ENCODE assay signal across 10 cellular contexts in genomic region chr20:43721429-43722152, GRCh38. TPM values are rescaled to one million over a fixed set of nuclear protein-coding genes. Genes with fewer than 3 reads are reported as not detected.
DNase-seq lines count a peak whose midpoint lies in the region; ATAC-seq and TF ChIP-seq lines count a peak whose summit lies in the region.
"Had no signal": no experiment of that assay in that cellular context is flagged by ENCODE, and none has a peak within 500 bp of the region (broad histone marks: within the 10 kb centered on the region; RNA-seq: fewer than 3 reads in every experiment).

No MANE protein-coding gene starts in this region.

- intact Hi-C loops in sciatic nerve (cut with DNase I) = no loop called here

- H3K4me1 Mint-ChIP-seq in activated T-helper 17 cell treated with anti-CD3 and anti-CD28 coated beads, Interleukin-2, amount 50 U/mL, for 72 hours = no peaks in the 10 kb centered on the region

- H3K27ac Mint-ChIP-seq in activated T-helper 17 cell treated with anti-CD3 and anti-CD28 coated beads, Interleukin-2, amount 50 U/mL, for 72 hours = peak overlapping the region; percentile 12

- H3K9me3 Mint-ChIP-seq in activated T-helper 17 cell treated with anti-CD3 and anti-CD28 coated beads, Interleukin-2, amount 50 U/mL, for 72 hours = no peaks in the 10 kb centered on the region

- no peaks in the 10 kb centered on the region for H4K20me1 ChIP-seq in osteoblast (ENCODE audit: insufficient read depth, low read length)

- ATAC-seq in activated CD4-positive, CD25-positive, alpha-beta regulatory T cell treated with anti-CD3 and anti-CD28 coated beads, Interleukin-2, amount 50 U/mL, for 24 hours = peak; percentile 51 to 59
- ATAC-seq in activated T-helper 17 cell treated with anti-CD3 and anti-CD28 coated beads, Interleukin-2, amount 50 U/mL, for 72 hours (replicated peaks) = peak; percentile 79
- no peak for ATAC-seq in sciatic nerve

- H3K4me3 Mint-ChIP-seq in activated T-helper 17 cell treated with anti-CD3 and anti-CD28 coated beads, Interleukin-2, amount 50 U/mL, for 72 hours = peak overlapping the region; percentile 45

- no peaks in the 10 kb centered on the region for H3K79me2 ChIP-seq in osteoblast (ENCODE audit: insufficient read depth, low read length)

- H3K27me3 Mint-ChIP-seq in activated T-helper 17 cell treated with anti-CD3 and anti-CD28 coated beads, Interleukin-2, amount 50 U/mL, for 72 hours = no peaks in the 10 kb centered on the region

- H3K4me3 ChIP-seq in osteoblast (ENCODE audit: insufficient read depth, low read length) = no peak overlapping the region
- H3K4me3 ChIP-seq: lung, smooth muscle cell had no signal

- peak overlapping the region; percentile 10 for H2AFZ ChIP-seq in osteoblast (ENCODE audit: low read length)

- H3K27ac ChIP-seq in osteoblast (ENCODE audit: low read depth, low read length) (no peak overlapping the region), RWPE1 (no peak overlapping the region)

- POLR2A ChIA-PET in RWPE1 (lab: Yijun Ruan, JAX; ENCODE audit: low non-redundant PET) = no interaction called here

- H3K36me3 ChIP-seq in osteoblast (ENCODE audit: insufficient read depth, low read length) = no peaks in the 10 kb centered on the region

- no peak for DNase-seq in activated CD4-positive, CD25-positive, alpha-beta regulatory T cell (lab: John Stamatoyannopoulos, UW)
- peak; percentile 61 for DNase-seq in NCI-H1092 (lab: John Stamatoyannopoulos, UW)
- no peak for DNase-seq in osteoblast (ENCODE audit: insufficient read length, low spot score, missing footprints)
- no peak for DNase-seq in sciatic nerve (ENCODE audit: low spot score)
- no peak for DNase-seq in RWPE1 (ENCODE audit: low spot score)
- DNase-seq in cerebellar cortex (ENCODE audit: low spot score) = no peak

- H3K4me1 ChIP-seq in osteoblast (ENCODE audit: insufficient read depth, low read length) = peaks cover 1% of the 10 kb centered on the region

- H3K27me3 ChIP-seq in osteoblast (ENCODE audit: insufficient read depth, low read length) = no peaks in the 10 kb centered on the region

- CTCF ChIA-PET in RWPE1 (lab: Yijun Ruan, JAX) = interaction anchor here (0.6 to 1.1 kb wide), 3 partner anchors 27 to 359 kb away, joined by 3 read pairs; no protein-coding TSS in a partner anchor

- TF ChIP-seq CTCF in osteoblast (IDR thresholded peaks at IDR 0.05; ENCODE audit: extremely low read depth, low read depth, low read length) (no peak), RWPE1 (conservative IDR thresholded peaks at IDR 0.05; ENCODE audit: low read depth) (no peak)

- H3K4me2 ChIP-seq in osteoblast (ENCODE audit: insufficient read depth, low read length) = no peak overlapping the region
- H3K4me2 ChIP-seq: smooth muscle cell had no signal

- H3K36me3 Mint-ChIP-seq in activated T-helper 17 cell treated with anti-CD3 and anti-CD28 coated beads, Interleukin-2, amount 50 U/mL, for 72 hours (ENCODE audit: low read depth) = no peaks in the 10 kb centered on the region

- H3K9me3 ChIP-seq in osteoblast (ENCODE audit: low read depth, low read length) = no peaks in the 10 kb centered on the region

RNA-seq across cellular contexts. Expression of gene GTSF1L, which starts 5.2 kb away (rescaled TPM):
- total RNA-seq in activated T-helper 17 cell treated with anti-CD3 and anti-CD28 coated beads, Interleukin-2, amount 50 U/mL, for 72 hours = not detected
- not detected in 2 replicates for total RNA-seq in osteoblast
- total RNA-seq in sciatic nerve = not detected
- total RNA-seq: lung, smooth muscle cell had no signal

RNA-seq across cellular contexts. Expression of gene MYBL2, which starts 54.7 kb away (rescaled TPM):
- 10 to 100 TPM; 41.4 to 95.5 TPM for total RNA-seq in activated T-helper 17 cell treated with anti-CD3 and anti-CD28 coated beads, Interleukin-2, amount 50 U/mL, for 72 hours
- total RNA-seq in osteoblast (1.8 and 2.5 TPM in 2 replicates), sciatic nerve (0.40 TPM)

Comparison
In these comparisons a context has a peak if more than half of its experiments do, and no peak if none do; other contexts are left out.
1. RNA of gene MYBL2, which starts 54.7 kb away (total RNA-seq): 41.4 to 95.5 TPM in activated T-helper 17 cell treated with anti-CD3 and anti-CD28 coated beads, Interleukin-2, amount 50 U/mL, for 72 hours; 1.8 to 2.5 TPM in osteoblast and 0.40 TPM in sciatic nerve (single experiment); every median in the first group is over 10 times any median in the second.